8 cellular contexts compared by ENCODE assay signal in the genomic region with DNA sequence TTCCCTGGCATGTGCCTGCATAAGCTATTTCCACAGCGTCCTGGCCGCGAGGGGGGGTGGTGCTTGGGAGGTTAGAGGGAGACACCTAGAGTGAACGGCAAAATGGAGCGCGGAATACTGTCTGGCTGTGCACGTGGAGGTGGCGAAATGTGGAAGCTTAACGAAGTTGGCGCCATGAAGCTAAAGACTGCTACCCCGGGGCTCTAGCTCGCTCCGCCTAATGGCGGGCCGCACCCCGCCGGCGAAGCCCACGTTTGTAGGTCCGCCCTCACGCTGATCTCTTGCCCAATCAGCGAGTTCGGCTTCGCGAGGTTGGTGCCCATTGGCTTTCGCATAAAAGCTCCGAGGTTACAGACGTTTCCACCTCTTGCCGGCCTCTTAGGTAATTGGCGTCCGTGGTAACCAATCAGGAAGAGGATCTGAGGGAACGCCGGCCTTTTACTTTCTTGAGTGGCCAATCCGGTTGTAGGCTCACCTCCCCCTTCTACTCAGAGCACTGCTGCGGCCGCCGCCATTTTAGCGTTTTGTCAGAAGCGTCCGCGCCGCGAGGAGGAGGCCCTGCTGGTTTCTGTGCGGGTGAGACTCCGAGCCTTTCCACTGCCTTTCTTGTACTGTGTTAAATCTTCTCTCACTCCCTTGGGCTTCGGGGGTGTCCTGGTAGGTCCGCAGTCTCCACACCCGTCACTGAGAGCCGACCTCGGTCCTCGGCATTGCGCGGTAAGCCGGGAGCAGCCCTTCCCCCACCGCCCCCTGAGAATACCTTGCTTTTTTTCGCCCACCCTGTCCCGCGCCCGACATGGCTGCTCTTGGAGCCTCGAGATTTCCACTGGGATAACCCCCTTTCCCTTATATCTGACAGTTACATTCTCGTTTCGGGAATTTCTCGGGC. TPM values are rescaled to one million over a fixed set of nuclear protein-coding genes. Genes with fewer than 3 reads are reported as not detected.
A peak's percentile ranks its signal among the peaks of the same experiment; 100 is the strongest.
DNase-seq lines count a peak whose midpoint lies in the region; ATAC-seq and TF ChIP-seq lines count a peak whose summit lies in the region.

A gene with protein sequence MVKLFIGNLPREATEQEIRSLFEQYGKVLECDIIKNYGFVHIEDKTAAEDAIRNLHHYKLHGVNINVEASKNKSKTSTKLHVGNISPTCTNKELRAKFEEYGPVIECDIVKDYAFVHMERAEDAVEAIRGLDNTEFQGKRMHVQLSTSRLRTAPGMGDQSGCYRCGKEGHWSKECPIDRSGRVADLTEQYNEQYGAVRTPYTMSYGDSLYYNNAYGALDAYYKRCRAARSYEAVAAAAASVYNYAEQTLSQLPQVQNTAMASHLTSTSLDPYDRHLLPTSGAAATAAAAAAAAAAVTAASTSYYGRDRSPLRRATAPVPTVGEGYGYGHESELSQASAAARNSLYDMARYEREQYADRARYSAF (plus strand): TSS at position 527 of the 889 bp plus-strand sequence. CDS start 1,009 bp downstream, outside the sequence.

- H3K36me3 Mint-ChIP-seq in activated CD4-positive, alpha-beta T cell treated with anti-CD3 and anti-CD28 coated beads, Interleukin-2, amount 10 ng/mL, durations not matched to agents 24 days and 14 days (ENCODE audit: low read depth): peaks cover 70% of the 10 kb centered on the region

- peaks cover 42 to 85% (median 79%) of the 10 kb centered on the region in 11 experiments for H3K36me3 ChIP-seq in BLaER1 treated with 17β-estradiol and CSF1 and Interleukin-3, amounts not matched to agents 10 nM and 100 nM

- peaks cover 48 to 62% (median 52%) of the 10 kb centered on the region in 10 experiments for H3K4me1 ChIP-seq in BLaER1 treated with 17β-estradiol and CSF1 and Interleukin-3, amounts not matched to agents 10 nM and 100 nM

- intact Hi-C loops in activated CD4-positive, alpha-beta T cell treated with anti-CD3 and anti-CD28 coated beads, Interleukin-2, amount 10 ng/mL, durations not matched to agents 24 days and 14 days (cut with micrococcal nuclease): loop anchor here (1.0 kb wide), 3 partner anchors 22 to 45 kb away; a partner anchor contains a TSS

- TF ChIP-seq CTCF in coronary artery (IDR thresholded peaks at IDR 0.05): no peak

- no peaks in the 10 kb centered on the region for H3K9me3 Mint-ChIP-seq in activated CD4-positive, alpha-beta T cell treated with anti-CD3 and anti-CD28 coated beads, Interleukin-2, amount 10 ng/mL, durations not matched to agents 24 days and 14 days

- H3K27me3 Mint-ChIP-seq in activated CD4-positive, alpha-beta T cell treated with anti-CD3 and anti-CD28 coated beads, Interleukin-2, amount 10 ng/mL, durations not matched to agents 24 days and 14 days: no peaks in the 10 kb centered on the region

- H3K9ac ChIP-seq in BLaER1 treated with 17β-estradiol and CSF1 and Interleukin-3, amounts not matched to agents 10 nM and 100 nM: peak within 1 kb of the TSS; percentile 91 to 98 (median 95)

- ATAC-seq in GM19324 (IDR thresholded peaks at IDR 0.05; ENCODE audit: low FRiP score, unreplicated experiment) (peak; percentile 97), HG03469 (IDR thresholded peaks at IDR 0.05; ENCODE audit: unreplicated experiment) (peak; percentile 82)

- peak within 1 kb of the TSS; percentile 91 for H3K4me3 Mint-ChIP-seq in activated CD4-positive, alpha-beta T cell treated with anti-CD3 and anti-CD28 coated beads, Interleukin-2, amount 10 ng/mL, durations not matched to agents 24 days and 14 days

- H3K4me3 ChIP-seq in BLaER1 treated with 17β-estradiol and CSF1 and Interleukin-3, amounts not matched to agents 10 nM and 100 nM: peak within 1 kb of the TSS; percentile 71 to 95 (median 84)
- peak within 1 kb of the TSS; percentile 89 for H3K4me3 ChIP-seq in coronary artery

- peaks cover 51 to 94% (median 85%) of the 10 kb centered on the region in 11 experiments for H4K20me1 ChIP-seq in BLaER1 treated with 17β-estradiol and CSF1 and Interleukin-3, amounts not matched to agents 10 nM and 100 nM

- H3K27ac ChIP-seq in BLaER1 treated with 17β-estradiol and CSF1 and Interleukin-3, amounts not matched to agents 10 nM and 100 nM: peak within 1 kb of the TSS; percentile 81 to 98 (median 95)
- H3K27ac ChIP-seq in coronary artery (peak within 1 kb of the TSS; percentile 75 to 84), layer of hippocampus (ENCODE audit: low read depth, low read length) (peak within 1 kb of the TSS; percentile 75)

- no peaks in the 10 kb centered on the region for H3K9me3 ChIP-seq in BLaER1 treated with 17β-estradiol and CSF1 and Interleukin-3, amounts not matched to agents 10 nM and 100 nM (replicated peaks in 1 of 11)

- H3K27ac Mint-ChIP-seq in activated CD4-positive, alpha-beta T cell treated with anti-CD3 and anti-CD28 coated beads, Interleukin-2, amount 10 ng/mL, durations not matched to agents 24 days and 14 days: peak within 1 kb of the TSS; percentile 98

- peak within 1 kb of the TSS; percentile 79 to 98 (median 88) for H3K4me2 ChIP-seq in BLaER1 treated with 17β-estradiol and CSF1 and Interleukin-3, amounts not matched to agents 10 nM and 100 nM

- H3K4me1 Mint-ChIP-seq in activated CD4-positive, alpha-beta T cell treated with anti-CD3 and anti-CD28 coated beads, Interleukin-2, amount 10 ng/mL, durations not matched to agents 24 days and 14 days: peaks cover 53% of the 10 kb centered on the region

- no peaks in the 10 kb centered on the region for H3K27me3 ChIP-seq in BLaER1 treated with 17β-estradiol and CSF1 and Interleukin-3, amounts not matched to agents 10 nM and 100 nM
- H3K27me3 ChIP-seq in layer of hippocampus (ENCODE audit: control insufficient read depth, insufficient read depth, low read length): no peaks in the 10 kb centered on the region

- DNase-seq in NCI-H526 treated with DMSO at 0.1 percent for 48 hours (lab: John Stamatoyannopoulos, UW) (peak; percentile 99), coronary artery (ENCODE audit: low spot score) (peak; percentile 99)
- peak; percentile 99 for DNase-seq in activated CD4-positive, alpha-beta T cell treated with anti-CD3 and anti-CD28 coated beads, Interleukin-2, amount 10 ng/mL, durations not matched to agents 24 days and 14 days
- DNase-seq in stimulated activated CD4-positive, alpha-beta T cell treated with anti-CD3 and anti-CD28 coated beads, Interleukin-1b, Interleukin-23, amount 100 ng/mL, for 4 hours (ENCODE audit: low read depth in 2 of 2): peak; percentile 74 to 92

RNA-seq across cellular contexts. Expression of the gene that starts here (rescaled TPM):
- total RNA-seq in activated CD4-positive, alpha-beta T cell treated with anti-CD3 and anti-CD28 coated beads, Interleukin-2, amount 10 ng/mL, durations not matched to agents 24 days and 14 days: 109 and 133 TPM in 2 replicates

Comparison
In these comparisons a context has a peak if more than half of its experiments do, and no peak if none do; other contexts are left out.
1. Peak in every context shown above with its lines: DNase-seq, ATAC-seq, H3K4me3 ChIP-seq and H3K27ac ChIP-seq.